8 cellular contexts compared by ENCODE assay signal in genomic region chr5:32027717-32028321, GRCh38.
DNase-seq lines count a peak whose midpoint lies in the region; ATAC-seq and TF ChIP-seq lines count a peak whose summit lies in the region.

No MANE protein-coding gene starts in this region.

- no peaks in the 10 kb centered on the region for H3K36me3 Mint-ChIP-seq in stimulated activated memory B cell treated with anti-CD40 and anti-IgM and Interleukin-4, amounts not matched to agents 10 μg/mL and 1 μg/mL and 100 μg/mL, for 72 hours

- no TSS peak for BruUV-seq in IMR-90 (replicated peaks; lab: Mats Ljungman, UMichigan)

- peak overlapping the region; percentile 37; the same call in 1 of the 2 replicates for H2BK20ac ChIP-seq in IMR-90 (ENCODE audit: low read depth, low read length)

- TF ChIP-seq POLR2A in IMR-90 (IDR thresholded peaks at IDR 0.05; ENCODE audit: low read depth, low read length), result no peak

- H3K4me1 Mint-ChIP-seq in stimulated activated memory B cell treated with anti-CD40 and anti-IgM and Interleukin-4, amounts not matched to agents 10 μg/mL and 1 μg/mL and 100 μg/mL, for 72 hours, result no peaks in the 10 kb centered on the region

- H3K4me3 Mint-ChIP-seq in stimulated activated memory B cell treated with anti-CD40 and anti-IgM and Interleukin-4, amounts not matched to agents 10 μg/mL and 1 μg/mL and 100 μg/mL, for 72 hours, result no peak overlapping the region

- no peak overlapping the region for H4K91ac ChIP-seq in IMR-90 (ENCODE audit: insufficient read depth, low read depth, low read length)

- no peak overlapping the region for H2BK15ac ChIP-seq in IMR-90 (ENCODE audit: low read depth, low read length)

- H4K8ac ChIP-seq in IMR-90 (ENCODE audit: low read depth in 2 of 2, low read length in 2 of 2), result 0 out of 4 replicates have a peak overlapping the region, but pooled peaks of 1 of the 2 experiments have one; percentile 10

- CTCF ChIA-PET in IMR-90 (lab: Yijun Ruan, JAX), result interaction anchor here (0.5 to 3.5 kb wide), 5 partner anchors 15 to 202 kb away, joined by 3 to 7 read pairs (median 3); no protein-coding TSS in a partner anchor

- DNase-seq in IMR-90, result peak; percentile 97
- peak; percentile 98 for DNase-seq in astrocyte of the spinal cord (ENCODE audit: low read depth, low spot score)
- peak; percentile 68 for DNase-seq in iPS DF 19.7 (ENCODE audit: low read depth, low spot score)
- peak; percentile 94 for DNase-seq in smooth muscle cell of the brain vasculature (ENCODE audit: low read depth, low spot score)
- no peak for DNase-seq in effector CD8-positive, alpha-beta T cell (lab: John Stamatoyannopoulos, UW)

- no peaks in the 10 kb centered on the region for H3K79me1 ChIP-seq in IMR-90 (ENCODE audit: low read depth in 1 of 2, low read length in 2 of 2)

- H3K9me1 ChIP-seq in IMR-90 (ENCODE audit: insufficient read depth, low read length), result no peaks in the 10 kb centered on the region

- in situ Hi-C loops in IMR-90 (cut with MboI; ENCODE audit: low sequenced_read_pairs) (no loop called here), astrocyte of the spinal cord (cut with HindIII; ENCODE audit: low sequenced_read_pairs) (no loop called here)

- no peak overlapping the region for H3K56ac ChIP-seq in IMR-90 (ENCODE audit: extremely low read depth, insufficient read depth, low read length)

- no peak overlapping the region for H2AK5ac ChIP-seq in IMR-90 (ENCODE audit: low read depth, low read length)

- peak overlapping the region; percentile 70; the same call in 1 of the 2 replicates for H3K23ac ChIP-seq in IMR-90 (ENCODE audit: low read depth, low read length)

- H3K14ac ChIP-seq in IMR-90 (replicated peaks; ENCODE audit: low read depth, low read length), result no peak overlapping the region

- dilution Hi-C loops in IMR-90 (cut with HindIII; ENCODE audit: low sequenced_read_pairs, unreplicated experiment), result no loop called here

- no peak overlapping the region; the same call in 1 of the 2 replicates for H3K18ac ChIP-seq in IMR-90 (ENCODE audit: low read depth, low read length)

- H2AFZ ChIP-seq in IMR-90 (replicated peaks; ENCODE audit: low read length, poor library complexity), result peak overlapping the region; percentile 15

- H3K27ac ChIP-seq in IMR-90 (ENCODE audit: insufficient read depth, low read length), result peak overlapping the region; percentile 45; the same call in 1 of the 2 replicates

- no peak for TF ChIP-seq RAD21 in IMR-90 (IDR thresholded peaks at IDR 0.05; ENCODE audit: low read length)

- H2AK9ac ChIP-seq in IMR-90 (replicated peaks; ENCODE audit: low read depth, low read length, poor library complexity), result no peak overlapping the region

- intact Hi-C loops in IMR-90 (cut with micrococcal nuclease), result no loop called here

- WGBS in IMR-90 (ENCODE audit: extremely low coverage in 2 of 2, insufficient read length in 1 of 2), 2 experiments, result 0% methylated on average over 2 of the region's 9 CpGs; no CpG with 5 or more reads in 1 of the 2 experiments

- no peaks in the 10 kb centered on the region for H3K9me3 Mint-ChIP-seq in stimulated activated memory B cell treated with anti-CD40 and anti-IgM and Interleukin-4, amounts not matched to agents 10 μg/mL and 1 μg/mL and 100 μg/mL, for 72 hours

- peak overlapping the region; percentile 20 for H2BK5ac ChIP-seq in IMR-90 (ENCODE audit: low read depth, low read length, poor library complexity, severe bottlenecking)

- H3K27me3 ChIP-seq in IMR-90 (ENCODE audit: control insufficient read depth, insufficient read depth, low read length), result peaks cover 9% of the 10 kb centered on the region

- peak overlapping the region; percentile 80 for H3K4me2 ChIP-seq in IMR-90 (ENCODE audit: low read depth, low read length)

- TF ChIP-seq CTCF in IMR-90 (conservative IDR thresholded peaks at IDR 0.05; ENCODE audit: low read depth, low read length) (no peak), astrocyte of the spinal cord (IDR thresholded peaks at IDR 0.05; ENCODE audit: low read depth, low read length) (no peak)

- no peaks in the 10 kb centered on the region for H3K9me3 ChIP-seq in IMR-90 (ENCODE audit: control insufficient read depth, insufficient read depth, low read length)

- no peak overlapping the region for H3K27ac Mint-ChIP-seq in stimulated activated memory B cell treated with anti-CD40 and anti-IgM and Interleukin-4, amounts not matched to agents 10 μg/mL and 1 μg/mL and 100 μg/mL, for 72 hours

- H4K20me1 ChIP-seq in IMR-90 (ENCODE audit: insufficient read depth, low read length), result no peaks in the 10 kb centered on the region; the same call in 1 of the 2 replicates

- H3K9ac ChIP-seq in IMR-90 (ENCODE audit: low read depth, low read length), result 0 out of 2 replicates have a peak overlapping the region, but pooled peaks have one; percentile 3

- no peaks in the 10 kb centered on the region for H3K36me3 ChIP-seq in IMR-90 (ENCODE audit: control insufficient read depth, insufficient read depth, low read length)

- H3K4me3 ChIP-seq in IMR-90 (ENCODE audit: insufficient read depth, low read depth, low read length) (peak overlapping the region; percentile 1; the same call in 1 of the 2 replicates), astrocyte of the spinal cord (ENCODE audit: low read depth, low read length) (peak overlapping the region; percentile 6)

- ATAC-seq in IMR-90 (ENCODE audit: low read depth) (peak; percentile 89), HG02798 (IDR thresholded peaks at IDR 0.05; ENCODE audit: poor library complexity, unreplicated experiment) (no peak), GM21447 (IDR thresholded peaks at IDR 0.05; ENCODE audit: unreplicated experiment) (no peak)
- ATAC-seq in stimulated activated memory B cell treated with anti-CD40 and anti-IgM and Interleukin-4, amounts not matched to agents 10 μg/mL and 1 μg/mL and 100 μg/mL, for 72 hours, result no peak

- H3K4me1 ChIP-seq in IMR-90 (ENCODE audit: control insufficient read depth, insufficient read depth, low read length), result peaks cover 2% of the 10 kb centered on the region

- H3K27me3 Mint-ChIP-seq in stimulated activated memory B cell treated with anti-CD40 and anti-IgM and Interleukin-4, amounts not matched to agents 10 μg/mL and 1 μg/mL and 100 μg/mL, for 72 hours, result peaks cover 18% of the 10 kb centered on the region

- H2BK120ac ChIP-seq in IMR-90 (ENCODE audit: low read depth, low read length), result peak overlapping the region; percentile 17; the same call in 1 of the 2 replicates

- no peak overlapping the region for H4K5ac ChIP-seq in IMR-90 (ENCODE audit: low read depth, low read length)

- POLR2A ChIA-PET in IMR-90 (lab: Charles Lee; ENCODE audit: unreplicated experiment), result interaction anchor here (0.5 kb wide), 1 partner anchor 465 kb away, joined by 5 read pairs; no protein-coding TSS in a partner anchor

- H3K4ac ChIP-seq in IMR-90 (ENCODE audit: low read depth, low read length), result 0 out of 2 replicates have a peak overlapping the region, but pooled peaks have one; percentile 18

TF ChIP-seq in IMR-90, 13 proteins besides CTCF, POLR2A, EP300 and RAD21:
- TF ChIP-seq BHLHE40 (IDR thresholded peaks at IDR 0.05; ENCODE audit: low read depth, low read length) (no peak), RCOR1 (IDR thresholded peaks at IDR 0.05; ENCODE audit: insufficient replicate concordance, low read length) (no peak), SMC3 (IDR thresholded peaks at IDR 0.05; ENCODE audit: low read depth, low read length) (no peak), RFX5 (IDR thresholded peaks at IDR 0.05; ENCODE audit: low read depth, low read length) (no peak), ELK1 (IDR thresholded peaks at IDR 0.05; ENCODE audit: borderline replicate concordance, low read depth, low read length) (no peak), NFE2L2 (IDR thresholded peaks at IDR 0.05; ENCODE audit: low read depth, low read length) (no peak), USF2 (IDR thresholded peaks at IDR 0.05; ENCODE audit: low read depth, low read length) (no peak), MXI1 (IDR thresholded peaks at IDR 0.05; ENCODE audit: borderline replicate concordance, low read depth, low read length) (peak; percentile 71; the same call in 1 of the 2 replicates), FOS (IDR thresholded peaks at IDR 0.05; ENCODE audit: low read depth, low read length) (peak; percentile 71; the same call in 1 of the 2 replicates), CEBPB (IDR thresholded peaks at IDR 0.05; ENCODE audit: low read depth, low read length) (peak; percentile 99), MAZ (IDR thresholded peaks at IDR 0.05; ENCODE audit: borderline replicate concordance, low read depth, low read length) (no peak), CHD1 (IDR thresholded peaks at IDR 0.05; ENCODE audit: low read depth, low read length) (no peak), MAFK (IDR thresholded peaks at IDR 0.05; ENCODE audit: low read depth, low read length) (no peak)
TF ChIP-seq in IMR-90: peak in this region for 3.
